In genomic region chr21:39696620-39697019, GRCh38 we compare ENCODE assay signal across 21 cellular contexts. TPM values are rescaled to one million over a fixed set of nuclear protein-coding genes. Genes with fewer than 3 reads are reported as not detected.
A peak's percentile ranks its signal among the peaks of the same experiment; 100 is the strongest.
DNase-seq lines count a peak whose midpoint lies in the region; ATAC-seq, FAIRE-seq and TF ChIP-seq lines count a peak whose summit lies in the region.
"Had no signal": no experiment of that assay in that cellular context is flagged by ENCODE, and none has a peak within 500 bp of the region (broad histone marks: within the 10 kb centered on the region; RNA-seq: fewer than 3 reads in every experiment).

No MANE protein-coding gene starts in this region.

- H2BK5ac ChIP-seq in H1 (ENCODE audit: low read depth, low read length), result peak overlapping the region; percentile 6; the same call in 1 of the 2 replicates

- peaks cover 8 to 19% of the 10 kb centered on the region in 2 donors for H3K27me3 Mint-ChIP-seq in stimulated activated naive B cell treated with anti-CD40 and anti-IgM and Interleukin-4, amounts not matched to agents 10 μg/mL and 1 μg/mL and 100 μg/mL, for 72 hours
- H3K27me3 Mint-ChIP-seq: activated naive CD8-positive, alpha-beta T cell treated with anti-CD3 and anti-CD28 coated beads, Interleukin-2, amount 10 ng/mL, durations not matched to agents 7 days and 5 days had no signal

- H4K8ac ChIP-seq in H1 (ENCODE audit: extremely low read depth, insufficient read depth, low read length), result no peak overlapping the region

- POLR2A ChIA-PET in H1 (lab: Charles Lee; ENCODE audit: partially characterized antibody), result no interaction called here

- no peak overlapping the region for H3K27ac Mint-ChIP-seq in stimulated activated naive B cell treated with anti-CD40 and anti-IgM and Interleukin-4, amounts not matched to agents 10 μg/mL and 1 μg/mL and 100 μg/mL, for 72 hours
- H3K27ac Mint-ChIP-seq: activated naive CD8-positive, alpha-beta T cell treated with anti-CD3 and anti-CD28 coated beads, Interleukin-2, amount 10 ng/mL, durations not matched to agents 7 days and 5 days had no signal

- no peak for TF ChIP-seq POLR2A in H1 (IDR thresholded peaks at IDR 0.05; ENCODE audit: control extremely low read depth in 1 of 2, low read depth in 2 of 2, low read length in 2 of 2)

- H4K91ac ChIP-seq in H1 (replicated peaks; ENCODE audit: insufficient read length, low read length), result no peak overlapping the region

- no peak for ATAC-seq in GM21619 (IDR thresholded peaks at IDR 0.05; ENCODE audit: unreplicated experiment)
- no peak for ATAC-seq in stimulated activated naive B cell treated with anti-CD40 and anti-IgM and Interleukin-4, amounts not matched to agents 10 μg/mL and 1 μg/mL and 100 μg/mL, for 72 hours (replicated peaks)
- ATAC-seq: activated T-cell treated with anti-CD3 and anti-CD28 coated beads, Interleukin-2, amount 50 U/mL, for 4 hours; left lobe of liver; Panc1 had no signal

- H2AK5ac ChIP-seq in H1 (ENCODE audit: low read depth, low read length), result no peak overlapping the region

- peaks cover 1 to 3% of the 10 kb centered on the region in 2 donors for H3K9me3 Mint-ChIP-seq in stimulated activated naive B cell treated with anti-CD40 and anti-IgM and Interleukin-4, amounts not matched to agents 10 μg/mL and 1 μg/mL and 100 μg/mL, for 72 hours
- H3K9me3 Mint-ChIP-seq: activated naive CD8-positive, alpha-beta T cell treated with anti-CD3 and anti-CD28 coated beads, Interleukin-2, amount 10 ng/mL, durations not matched to agents 7 days and 5 days; activated T-cell treated with anti-CD3 and anti-CD28 coated beads, Interleukin-2, amount 50 U/mL, for 4 hours had no signal

- H3K56ac ChIP-seq in H1 (replicated peaks; ENCODE audit: insufficient read length, low read depth, low read length), result no peak overlapping the region

- peaks cover 0 to 4% (median 1%) of the 10 kb centered on the region in 4 experiments; a peak in 3 of 7 replicates for H3K4me1 ChIP-seq in H1 (replicated peaks in 1 of 4; ENCODE audit: control insufficient read depth in 3 of 4, insufficient read depth in 4 of 4, low read length in 3 of 4)
- H3K4me1 ChIP-seq: tibial artery had no signal

- H3K23ac ChIP-seq in H1 (ENCODE audit: insufficient read length), result no peak overlapping the region

- TF ChIP-seq EP300 in H1 (IDR thresholded peaks at IDR 0.05; ENCODE audit: borderline replicate concordance in 1 of 2, low read depth in 2 of 2, low read length in 2 of 2), result no peak

- DNase-seq in NCI-H1092 (lab: John Stamatoyannopoulos, UW) (peak; percentile 55), NCI-H2196 treated with DMSO at 0.1 percent for 48 hours (lab: John Stamatoyannopoulos, UW; ENCODE audit: unreplicated experiment) (peak; percentile 64), H1 (ENCODE audit: low read depth in 1 of 2, low spot score in 2 of 2) (no peak), renal cortical epithelial cell (ENCODE audit: low read depth) (peak; percentile 51), SW480 (ENCODE audit: low spot score) (no peak)
- DNase-seq in stimulated activated naive B cell treated with anti-CD40 and anti-IgM and Interleukin-4, amounts not matched to agents 10 μg/mL and 1 μg/mL and 100 μg/mL, for 72 hours, result no peak
- DNase-seq: activated CD4-positive, alpha-beta T cell treated with anti-CD3 and anti-CD28 coated beads, Interleukin-2, amount 50 U/mL, for 4 hours; activated naive CD8-positive, alpha-beta T cell treated with anti-CD3 and anti-CD28 coated beads, Interleukin-2, amount 10 ng/mL, durations not matched to agents 7 days and 5 days; activated T-cell treated with anti-CD3 and anti-CD28 coated beads, Interleukin-2, amount 50 U/mL, for 4 hours; central memory CD4-positive, alpha-beta T cell; foreskin fibroblast; IMR-90; NCI-H526; ovary; SK-N-SH; tibial artery had no signal

- TF ChIP-seq CTCF in H1 (IDR thresholded peaks at IDR 0.05; ENCODE audit: control extremely low read depth in 1 of 3, insufficient read depth in 1 of 3, low read depth in 1 of 3, low read length in 3 of 3), result no peak

- no peak overlapping the region for H2BK12ac ChIP-seq in H1 (ENCODE audit: low read depth, low read length)

- H3K4me1 Mint-ChIP-seq in stimulated activated naive B cell treated with anti-CD40 and anti-IgM and Interleukin-4, amounts not matched to agents 10 μg/mL and 1 μg/mL and 100 μg/mL, for 72 hours, result no peaks in the 10 kb centered on the region
- H3K4me1 Mint-ChIP-seq: activated naive CD8-positive, alpha-beta T cell treated with anti-CD3 and anti-CD28 coated beads, Interleukin-2, amount 10 ng/mL, durations not matched to agents 7 days and 5 days had no signal

- no peak overlapping the region for H3K14ac ChIP-seq in H1 (ENCODE audit: insufficient read length)

- H4K20me1 ChIP-seq in H1 (replicated peaks in 1 of 2; ENCODE audit: control insufficient read depth in 1 of 2, insufficient read depth in 2 of 2, low read length in 2 of 2), result no peaks in the 10 kb centered on the region

- H4K5ac ChIP-seq in H1 (ENCODE audit: insufficient read length, low read depth, low read length), result no peak overlapping the region

- no peak overlapping the region for H3K4me2 ChIP-seq in H1 (ENCODE audit: insufficient read depth in 1 of 2, low read depth in 2 of 2, low read length in 2 of 2)
- H3K4me2 ChIP-seq: SK-N-SH had no signal

- H2AFZ ChIP-seq in H1 (ENCODE audit: low read length), result no peak overlapping the region

- H3K36me3 ChIP-seq in H1 (ENCODE audit: control insufficient read depth in 2 of 4, insufficient read depth in 4 of 4, low read length in 3 of 4), result no peaks in the 10 kb centered on the region
- H3K36me3 ChIP-seq: ovary, tibial artery had no signal

- H2BK15ac ChIP-seq in H1 (ENCODE audit: low read length), result no peak overlapping the region

- no peaks in the 10 kb centered on the region for H3K79me1 ChIP-seq in H1 (ENCODE audit: low read depth, low read length)

- H3K79me2 ChIP-seq in H1 (ENCODE audit: control insufficient read depth in 1 of 2, insufficient read depth in 2 of 2, low read length in 2 of 2), result no peaks in the 10 kb centered on the region

- no peaks in the 10 kb centered on the region for H3K27me3 ChIP-seq in H1 (replicated peaks in 1 of 4; ENCODE audit: control insufficient read depth in 3 of 4, extremely low read depth in 1 of 4, insufficient read depth in 3 of 4, low read length in 3 of 4)
- H3K27me3 ChIP-seq: ovary, tibial artery had no signal

- no peak overlapping the region for H3K4me3 ChIP-seq in H1 (ENCODE audit: extremely low read depth in 1 of 4, insufficient read depth in 2 of 4, low read depth in 3 of 4, low read length in 4 of 4)
- H3K4me3 ChIP-seq: ovary, tibial artery had no signal

- no peak overlapping the region for H3K9ac ChIP-seq in H1 (replicated peaks in 1 of 4; ENCODE audit: extremely low read depth in 1 of 4, low read depth in 3 of 4, low read length in 3 of 4)
- H3K9ac ChIP-seq: SK-N-SH had no signal

- FAIRE-seq in H1 (lab: Jason Lieb, UNC), result no peak
- FAIRE-seq: TTC549 had no signal

- CTCF ChIA-PET in H1 (lab: Charles Lee; ENCODE audit: partially characterized antibody), result interaction anchor here (0.7 to 1.1 kb wide), 3 partner anchors 10 to 178 kb away, joined by 3 to 4 read pairs (median 3); no protein-coding TSS in a partner anchor

- no peak overlapping the region for H3K4ac ChIP-seq in H1 (replicated peaks; ENCODE audit: insufficient read length, low read depth, low read length)

- no peak overlapping the region for H3K27ac ChIP-seq in H1 (ENCODE audit: low read depth, low read length)
- H3K27ac ChIP-seq: ovary, tibial artery had no signal

- H3K23me2 ChIP-seq in H1 (ENCODE audit: low read depth, low read length), result 0 out of 2 replicates have a peak, but pooled peaks cover 2% of the 10 kb centered on the region

- WGBS in H1 (ENCODE audit: extremely low coverage in 1 of 2, insufficient coverage in 1 of 2, insufficient read length in 1 of 2, insufficient replicate concordance in 2 of 2, low coverage in 1 of 2, low lambda C conversion rate in 2 of 2, missing lambda C conversion rate in 1 of 2), 2 experiments, result 85% methylated on average over 4 of the region's 4 CpGs; no CpG with 5 or more reads in 1 of the 2 experiments

- no peak overlapping the region for H3K4me3 Mint-ChIP-seq in stimulated activated naive B cell treated with anti-CD40 and anti-IgM and Interleukin-4, amounts not matched to agents 10 μg/mL and 1 μg/mL and 100 μg/mL, for 72 hours
- H3K4me3 Mint-ChIP-seq: activated naive CD8-positive, alpha-beta T cell treated with anti-CD3 and anti-CD28 coated beads, Interleukin-2, amount 10 ng/mL, durations not matched to agents 7 days and 5 days; activated T-cell treated with anti-CD3 and anti-CD28 coated beads, Interleukin-2, amount 50 U/mL, for 4 hours had no signal

- TF ChIP-seq RAD21 in H1 (IDR thresholded peaks at IDR 0.05 in 1 of 2, conservative IDR thresholded peaks at IDR 0.05 in 1 of 2; ENCODE audit: low read depth in 2 of 2, low read length in 2 of 2), result no peak

- H2BK20ac ChIP-seq in H1 (ENCODE audit: low read length), result no peak overlapping the region

- no peak overlapping the region for H2BK120ac ChIP-seq in H1 (replicated peaks; ENCODE audit: low read depth, low read length)

- H3K9me3 ChIP-seq in H1 (ENCODE audit: insufficient read depth in 2 of 2, low read depth in 1 of 2, low read length in 1 of 2), result no peaks in the 10 kb centered on the region
- H3K9me3 ChIP-seq: ovary, SK-N-SH, tibial artery had no signal

- no peak overlapping the region for H3K18ac ChIP-seq in H1 (ENCODE audit: extremely low read depth, low read length)

- no peaks in the 10 kb centered on the region for H3K36me3 Mint-ChIP-seq in stimulated activated naive B cell treated with anti-CD40 and anti-IgM and Interleukin-4, amounts not matched to agents 10 μg/mL and 1 μg/mL and 100 μg/mL, for 72 hours
- H3K36me3 Mint-ChIP-seq: activated naive CD8-positive, alpha-beta T cell treated with anti-CD3 and anti-CD28 coated beads, Interleukin-2, amount 10 ng/mL, durations not matched to agents 7 days and 5 days had no signal

TF ChIP-seq in H1, 55 proteins besides CTCF, POLR2A, EP300 and RAD21 (continues in another document):
- TF ChIP-seq RBBP5 (IDR thresholded peaks at IDR 0.05; ENCODE audit: borderline replicate concordance, low read depth, low read length) (no peak), CTBP2 (IDR thresholded peaks at IDR 0.05; ENCODE audit: borderline replicate concordance, insufficient read depth, insufficient read length, low read length) (no peak), MAX (IDR thresholded peaks at IDR 0.05) (no peak)

RNA-seq across cellular contexts. Expression of gene IGSF5, which starts 48.4 kb away (rescaled TPM):
- 4.4 TPM in 2 replicates for total RNA-seq in H1 (2021; fragmentation: NEBNext Ultra II Directional; extraction: Animal tissue kit (Norgen Biotek cat#: 25700))
- 4.0 and 5.4 TPM in 2 replicates for polyA plus RNA-seq in H1 (2011; rRNA removed)
- 5.9 TPM for polyA plus RNA-seq in H1 (2011; cell fraction: cytosol; rRNA removed)
- polyA plus RNA-seq in H1 (2011; cell fraction: nucleus; rRNA removed), result 8.7 TPM
- 3.1 to 4.7 TPM (median 4.4 TPM) in 4 replicates for polyA plus RNA-seq in H1 (2012, experiment 1 of 2)
- polyA plus RNA-seq in H1 (2012, experiment 2 of 2), result 1.0 TPM
- polyA plus RNA-seq in H1 (2013, experiment 1 of 2), result 2.4 TPM
- polyA plus RNA-seq in H1 (2013, experiment 2 of 2), result 2.8 TPM
- polyA minus RNA-seq in H1 (2011; rRNA and poly(A)+ RNA removed), result 11.7 and 16.5 TPM in 2 replicates
- 4.3 TPM for polyA minus RNA-seq in H1 (2011; cell fraction: cytosol; rRNA and poly(A)+ RNA removed)
- polyA minus RNA-seq in H1 (2011; cell fraction: nucleus; rRNA and poly(A)+ RNA removed), result 20.9 TPM
- 0.94 TPM in 1 of 2 replicates, not detected in the other for total RNA-seq in renal cortical epithelial cell
- total RNA-seq: activated naive CD8-positive, alpha-beta T cell treated with anti-CD3 and anti-CD28 coated beads, Interleukin-2, amount 10 ng/mL, durations not matched to agents 7 days and 5 days; activated T-cell treated with anti-CD3 and anti-CD28 coated beads, Interleukin-2, amount 50 U/mL, for 4 hours; IMR-90; left lobe of liver had no signal
- polyA plus RNA-seq: BJ, IMR-90 had no signal

Comparison
In these comparisons a context has a peak if more than half of its experiments do, and no peak if none do; other contexts are left out.
1. DNase-seq: peak in NCI-H1092 (single experiment), NCI-H2196 treated with DMSO at 0.1 percent for 48 hours (single experiment) and renal cortical epithelial cell (single experiment); none in H1 (0 of 2), SW480 (single experiment) and stimulated activated naive B cell treated with anti-CD40 and anti-IgM and Interleukin-4, amounts not matched to agents 10 μg/mL and 1 μg/mL and 100 μg/mL, for 72 hours (single experiment).